8 cellular contexts compared by ENCODE assay signal in the genomic region with DNA sequence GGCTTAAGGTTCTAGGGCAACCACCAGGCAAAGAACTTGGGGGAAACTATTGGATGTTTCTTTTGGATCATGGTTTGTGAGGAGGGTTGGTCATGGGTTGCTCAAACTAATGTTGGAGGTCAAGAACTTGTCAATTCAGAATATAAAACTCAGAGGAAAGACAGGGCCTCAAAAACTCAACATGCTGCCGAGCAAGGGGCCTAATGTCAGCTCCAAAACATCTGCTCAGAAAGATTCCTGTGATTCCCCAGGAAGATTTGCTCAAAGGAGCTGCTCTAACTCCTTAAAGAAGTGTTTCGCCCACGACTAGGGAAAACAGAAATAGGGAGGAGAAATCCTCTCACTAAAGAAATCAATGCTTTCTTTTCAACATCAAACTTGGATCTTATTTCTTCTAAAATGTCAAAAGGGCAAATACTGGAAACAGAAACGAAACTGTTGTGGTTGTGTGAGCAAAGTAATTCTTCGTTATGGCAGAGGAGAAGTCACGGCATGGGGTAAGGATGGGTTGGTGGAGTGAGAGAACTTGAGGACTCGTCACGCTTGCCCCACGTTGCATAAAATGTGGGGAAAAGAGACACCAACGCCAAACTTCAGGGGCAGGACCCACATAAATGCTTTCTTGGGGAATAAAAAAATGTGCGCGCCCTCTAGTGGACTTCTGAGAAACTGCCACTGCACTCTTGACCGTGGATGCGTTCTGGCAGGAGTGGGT. TPM values are rescaled to one million over a fixed set of nuclear protein-coding genes. Genes with fewer than 3 reads are reported as not detected.
DNase-seq lines count a peak whose midpoint lies in the region; ATAC-seq and TF ChIP-seq lines count a peak whose summit lies in the region.

No MANE protein-coding gene starts in this region.

- peak; percentile 50 for ATAC-seq in GM21390 (IDR thresholded peaks at IDR 0.05; ENCODE audit: unreplicated experiment)
- peak; percentile 79 for ATAC-seq in activated naive CD8-positive, alpha-beta T cell treated with anti-CD3 and anti-CD28 coated beads, Interleukin-2, amount 10 ng/mL, durations not matched to agents 7 days and 5 days (ENCODE audit: low read depth)
- ATAC-seq in right cardiac atrium = peak; percentile 56 to 82
- ATAC-seq in gastrocnemius medialis = peak; percentile 42 to 63

- H3K4me3 ChIP-seq in right cardiac atrium (ENCODE audit: low read length) (no peak overlapping the region), gastrocnemius medialis (peak overlapping the region in 3 of 4 donors; percentile 7 to 34 (median 31))

- POLR2A ChIA-PET in activated naive CD8-positive, alpha-beta T cell treated with anti-CD3 and anti-CD28 coated beads, Interleukin-2, amount 10 ng/mL, durations not matched to agents 7 days and 5 days (lab: Charles Lee) = interaction anchor here (0.6 to 1.3 kb wide), 2 partner anchors 93 to 422 kb away, joined by 3 read pairs; partner anchors contain the start of gene WASHC3

- H3K4me1 Mint-ChIP-seq in activated naive CD8-positive, alpha-beta T cell treated with anti-CD3 and anti-CD28 coated beads, Interleukin-2, amount 10 ng/mL, durations not matched to agents 7 days and 5 days = peaks cover 20% of the 10 kb centered on the region

- H3K27me3 Mint-ChIP-seq in activated naive CD8-positive, alpha-beta T cell treated with anti-CD3 and anti-CD28 coated beads, Interleukin-2, amount 10 ng/mL, durations not matched to agents 7 days and 5 days = no peaks in the 10 kb centered on the region

- H3K27me3 ChIP-seq in right cardiac atrium (ENCODE audit: control insufficient read depth, insufficient read depth) (no peaks in the 10 kb centered on the region), gastrocnemius medialis (no peaks in the 10 kb centered on the region)

- intact Hi-C loops in right cardiac atrium (cut with DNase I) (loop anchor here in 3 of 4 donors (5.0 to 10.0 kb wide), 3 partner anchors 312 to 319 kb away; no protein-coding TSS in a partner anchor), gastrocnemius medialis (cut with DNase I; ENCODE audit: low total_unique reads) (loop anchor here (1.0 to 5.0 kb wide), 5 partner anchors 137 to 547 kb away; partner anchors contain the start of genes NUP37 and PARPBP)

- H3K27ac ChIP-seq in right cardiac atrium (ENCODE audit: low read length) (no peak overlapping the region), gastrocnemius medialis (peak overlapping the region; percentile 4 to 61 (median 18))

- no peaks in the 10 kb centered on the region for H3K9me3 ChIP-seq in right cardiac atrium (ENCODE audit: control insufficient read depth, low read length)
- no peaks in the 10 kb centered on the region for H3K9me3 ChIP-seq in gastrocnemius medialis

- DNase-seq in ELF-1 (ENCODE audit: low read depth, low spot score) (peak; percentile 56), HT1080 (ENCODE audit: low read depth) (peak; percentile 34), SK-N-DZ (ENCODE audit: low spot score) (peak; percentile 47), right cardiac atrium (peak; percentile 67 to 81 (median 69)), gastrocnemius medialis (peak; percentile 16 to 53), GF-D8 (lab: John Stamatoyannopoulos, UW) (no peak)
- peak; percentile 52 for DNase-seq in activated naive CD8-positive, alpha-beta T cell treated with anti-CD3 and anti-CD28 coated beads, Interleukin-2, amount 10 ng/mL, durations not matched to agents 7 days and 5 days

- H3K4me1 ChIP-seq in right cardiac atrium (ENCODE audit: control insufficient read depth, insufficient read depth, low read length) = no peaks in the 10 kb centered on the region
- peaks cover 15 to 21% of the 10 kb centered on the region in 2 donors for H3K4me1 ChIP-seq in gastrocnemius medialis

- in situ Hi-C loops in gastrocnemius medialis (cut with MboI; ENCODE audit: low sequenced_read_pairs in 4 of 4) = loop anchor here (10.0 to 25.0 kb wide), 5 partner anchors 309 to 547 kb away; no protein-coding TSS in a partner anchor

- no peaks in the 10 kb centered on the region for H3K36me3 ChIP-seq in gastrocnemius medialis

- peak overlapping the region; percentile 84 for H3K27ac Mint-ChIP-seq in activated naive CD8-positive, alpha-beta T cell treated with anti-CD3 and anti-CD28 coated beads, Interleukin-2, amount 10 ng/mL, durations not matched to agents 7 days and 5 days

- WGBS in right cardiac atrium = 18% methylated on average over 14 of the region's 14 CpGs

- TF ChIP-seq POLR2A in gastrocnemius medialis (IDR thresholded peaks at IDR 0.05) = no peak

- H3K9me3 Mint-ChIP-seq in activated naive CD8-positive, alpha-beta T cell treated with anti-CD3 and anti-CD28 coated beads, Interleukin-2, amount 10 ng/mL, durations not matched to agents 7 days and 5 days = peaks cover 2% of the 10 kb centered on the region

- peak; percentile 70 to 95 (median 76) for TF ChIP-seq CTCF in gastrocnemius medialis (IDR thresholded peaks at IDR 0.05 in 4 of 5, conservative IDR thresholded peaks at IDR 0.05 in 1 of 5)

- peak overlapping the region; percentile 69 for H3K4me3 Mint-ChIP-seq in activated naive CD8-positive, alpha-beta T cell treated with anti-CD3 and anti-CD28 coated beads, Interleukin-2, amount 10 ng/mL, durations not matched to agents 7 days and 5 days

- H3K36me3 Mint-ChIP-seq in activated naive CD8-positive, alpha-beta T cell treated with anti-CD3 and anti-CD28 coated beads, Interleukin-2, amount 10 ng/mL, durations not matched to agents 7 days and 5 days = peaks cover 3% of the 10 kb centered on the region

RNA-seq across cellular contexts. Expression of gene IGF1, which starts 3.8 kb away (rescaled TPM):
- not detected in 2 replicates for total RNA-seq in HT1080 (2014; rRNA removed; shearing (Covaris generic))
- not detected in 2 replicates for polyA plus RNA-seq in HT1080 (2015; cell fraction: cytosol; rRNA removed)
- not detected in 2 replicates for polyA plus RNA-seq in HT1080 (2015; cell fraction: nucleus; rRNA removed)
- polyA plus RNA-seq in SK-N-DZ (2014; cell fraction: cytosol; rRNA removed) = not detected in 2 replicates
- polyA plus RNA-seq in SK-N-DZ (2014; cell fraction: nucleus; rRNA removed) = not detected in 2 replicates
- 1 to 10 TPM; 1.3 to 1.6 TPM for total RNA-seq in activated naive CD8-positive, alpha-beta T cell treated with anti-CD3 and anti-CD28 coated beads, Interleukin-2, amount 10 ng/mL, durations not matched to agents 7 days and 5 days
- 10 to 100 TPM in 1 of 4 donors, 1 to 10 TPM in 3; 4.7 to 71.9 (median 7.7) TPM for total RNA-seq in right cardiac atrium
- 6.5 TPM for polyA plus RNA-seq in right cardiac atrium
- 10 to 100 TPM in 3 of 4 donors, 1 to 10 TPM in 1; 8.3 to 22.7 (median 17.9) TPM for total RNA-seq in gastrocnemius medialis
